ENCODE assay signal across 17 cellular contexts in the genomic region with DNA sequence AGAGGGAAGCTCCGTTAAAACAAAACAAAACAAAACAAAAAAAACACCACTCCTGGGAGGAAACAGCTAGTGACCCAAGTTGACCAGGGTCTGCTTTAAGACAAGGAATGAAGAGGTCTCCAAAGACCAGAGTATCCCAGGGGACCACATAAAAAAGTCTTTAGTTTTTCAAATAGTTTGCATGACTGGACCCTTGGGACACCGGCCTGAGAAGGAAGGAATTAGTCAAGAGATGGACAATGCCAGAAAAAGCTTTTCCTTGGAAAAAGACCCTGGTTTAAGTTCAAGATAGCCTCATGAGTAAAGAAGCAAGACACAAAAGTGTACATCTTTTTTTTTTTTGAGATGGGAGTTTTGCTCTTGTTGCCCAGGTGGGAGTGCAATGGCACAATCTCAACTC. TPM values are rescaled to one million over a fixed set of nuclear protein-coding genes. Genes with fewer than 3 reads are reported as not detected.
A peak's percentile ranks its signal among the peaks of the same experiment; 100 is the strongest.
DNase-seq lines count a peak whose midpoint lies in the region; ATAC-seq and TF ChIP-seq lines count a peak whose summit lies in the region.
"Had no signal": no experiment of that assay in that cellular context is flagged by ENCODE, and none has a peak within 500 bp of the region (broad histone marks: within the 10 kb centered on the region; RNA-seq: fewer than 3 reads in every experiment).

No MANE protein-coding gene starts in this region.

- peak overlapping the region; percentile 23 for H3K4me2 ChIP-seq in osteoblast (ENCODE audit: insufficient read depth, low read length)
- H3K4me2 ChIP-seq: GM23338 had no signal

- CTCF ChIA-PET in activated CD4-positive, alpha-beta T cell treated with anti-CD3 and anti-CD28 coated beads, Interleukin-2, amount 10 ng/mL, durations not matched to agents 7 days and 5 days (lab: Charles Lee) = interaction anchor here (0.6 kb wide), 1 partner anchor 30 kb away, joined by 3 read pairs; no protein-coding TSS in a partner anchor

- peak overlapping the region; percentile 61 for H3K27ac Mint-ChIP-seq in activated CD4-positive, alpha-beta T cell treated with anti-CD3 and anti-CD28 coated beads, Interleukin-2, amount 10 ng/mL, durations not matched to agents 7 days and 5 days
- H3K27ac Mint-ChIP-seq: B cell; CD4-positive, CD25-positive, alpha-beta regulatory T cell; CD8-positive, alpha-beta T cell; GM23338 had no signal

- no peaks in the 10 kb centered on the region for H3K27me3 ChIP-seq in osteoblast (ENCODE audit: insufficient read depth, low read length)
- no peaks in the 10 kb centered on the region for H3K27me3 ChIP-seq in thoracic aorta (replicated peaks; ENCODE audit: insufficient read depth)

- POLR2A ChIA-PET in activated CD4-positive, alpha-beta T cell treated with anti-CD3 and anti-CD28 coated beads, Interleukin-2, amount 10 ng/mL, durations not matched to agents 7 days and 5 days (lab: Charles Lee) = no interaction called here

- no peak for ATAC-seq in thoracic aorta (ENCODE audit: insufficient number of reproducible peaks, low FRiP score, low read depth)
- ATAC-seq in activated T-cell treated with anti-CD3 and anti-CD28 coated beads, Interleukin-2, amount 50 U/mL, for 4 hours = no peak
- ATAC-seq: CD8-positive, alpha-beta T cell; GM23338 had no signal

- H3K4me3 Mint-ChIP-seq in activated CD4-positive, alpha-beta T cell treated with anti-CD3 and anti-CD28 coated beads, Interleukin-2, amount 10 ng/mL, durations not matched to agents 7 days and 5 days = no peak overlapping the region
- H3K4me3 Mint-ChIP-seq in activated T-cell treated with anti-CD3 and anti-CD28 coated beads, Interleukin-2, amount 50 U/mL, for 4 hours = no peak overlapping the region
- H3K4me3 Mint-ChIP-seq: B cell; CD4-positive, CD25-positive, alpha-beta regulatory T cell; CD8-positive, alpha-beta T cell; GM23338 had no signal

- intact Hi-C loops in posterior cingulate gyrus (cut with DNase I) = no loop called here

- no peak overlapping the region for H2AFZ ChIP-seq in osteoblast (ENCODE audit: low read length)
- H2AFZ ChIP-seq: GM23338 had no signal

- H3K4me3 ChIP-seq in osteoblast (ENCODE audit: insufficient read depth, low read length) = no peak overlapping the region
- H3K4me3 ChIP-seq in thoracic aorta = peak overlapping the region; percentile 1
- H3K4me3 ChIP-seq: GM23338, HAP-1 had no signal

- peaks cover 8% of the 10 kb centered on the region for H3K9me3 Mint-ChIP-seq in activated CD4-positive, alpha-beta T cell treated with anti-CD3 and anti-CD28 coated beads, Interleukin-2, amount 10 ng/mL, durations not matched to agents 7 days and 5 days
- peaks cover 3% of the 10 kb centered on the region for H3K9me3 Mint-ChIP-seq in activated T-cell treated with anti-CD3 and anti-CD28 coated beads, Interleukin-2, amount 50 U/mL, for 4 hours
- H3K9me3 Mint-ChIP-seq: GM23338 had no signal

- H3K36me3 Mint-ChIP-seq in activated CD4-positive, alpha-beta T cell treated with anti-CD3 and anti-CD28 coated beads, Interleukin-2, amount 10 ng/mL, durations not matched to agents 7 days and 5 days (ENCODE audit: low read depth) = no peaks in the 10 kb centered on the region
- no peaks in the 10 kb centered on the region for H3K36me3 Mint-ChIP-seq in activated T-cell treated with anti-CD3 and anti-CD28 coated beads, Interleukin-2, amount 50 U/mL, for 4 hours (ENCODE audit: insufficient read depth)
- H3K36me3 Mint-ChIP-seq: CD4-positive, CD25-positive, alpha-beta regulatory T cell; CD8-positive, alpha-beta T cell had no signal

- H3K9me3 ChIP-seq in osteoblast (ENCODE audit: low read depth, low read length) (peaks cover 13% of the 10 kb centered on the region), thoracic aorta (peaks cover 5% of the 10 kb centered on the region)
- H3K9me3 ChIP-seq: HAP-1 had no signal

- DNase-seq in activated CD4-positive, alpha-beta T cell treated with anti-CD3 and anti-CD28 coated beads, Interleukin-2, amount 10 ng/mL, durations not matched to agents 7 days and 5 days = no peak
- no peak for DNase-seq in activated CD4-positive, alpha-beta T cell treated with anti-CD3 and anti-CD28 coated beads, Interleukin-2, amount 50 U/mL, for 1 hour
- no peak for DNase-seq in osteoblast (ENCODE audit: insufficient read length, low spot score, missing footprints)
- no peak for DNase-seq in thoracic aorta (ENCODE audit: low spot score)
- DNase-seq in posterior cingulate gyrus = no peak
- DNase-seq in activated T-cell treated with anti-CD3 and anti-CD28 coated beads, Interleukin-2, amount 50 U/mL, for 4 hours = no peak
- DNase-seq: Caco-2; CD4-positive, CD25-positive, alpha-beta regulatory T cell; CD8-positive, alpha-beta T cell; DMS153; DND-41 had no signal

- no peak overlapping the region for H3K27ac ChIP-seq in osteoblast (ENCODE audit: low read depth, low read length)
- H3K27ac ChIP-seq in thoracic aorta = no peak overlapping the region
- H3K27ac ChIP-seq: 22Rv1, C4-2B had no signal

- no peak for TF ChIP-seq CTCF in osteoblast (IDR thresholded peaks at IDR 0.05; ENCODE audit: extremely low read depth, low read depth, low read length)
- no peak for TF ChIP-seq CTCF in thoracic aorta (IDR thresholded peaks at IDR 0.05)

- H3K4me1 Mint-ChIP-seq in activated CD4-positive, alpha-beta T cell treated with anti-CD3 and anti-CD28 coated beads, Interleukin-2, amount 10 ng/mL, durations not matched to agents 7 days and 5 days = no peaks in the 10 kb centered on the region
- no peaks in the 10 kb centered on the region for H3K4me1 Mint-ChIP-seq in activated T-cell treated with anti-CD3 and anti-CD28 coated beads, Interleukin-2, amount 50 U/mL, for 4 hours (ENCODE audit: low read depth)
- H3K4me1 Mint-ChIP-seq: B cell had no signal

- H3K36me3 ChIP-seq in osteoblast (ENCODE audit: insufficient read depth, low read length) (no peaks in the 10 kb centered on the region), thoracic aorta (no peaks in the 10 kb centered on the region)
- H3K36me3 ChIP-seq: HAP-1 had no signal

- H4K20me1 ChIP-seq in osteoblast (ENCODE audit: insufficient read depth, low read length) = no peaks in the 10 kb centered on the region

- peaks cover 26% of the 10 kb centered on the region for H3K27me3 Mint-ChIP-seq in activated CD4-positive, alpha-beta T cell treated with anti-CD3 and anti-CD28 coated beads, Interleukin-2, amount 10 ng/mL, durations not matched to agents 7 days and 5 days
- peaks cover 29% of the 10 kb centered on the region for H3K27me3 Mint-ChIP-seq in activated T-cell treated with anti-CD3 and anti-CD28 coated beads, Interleukin-2, amount 50 U/mL, for 4 hours (ENCODE audit: low read depth)

- no peaks in the 10 kb centered on the region for H3K79me2 ChIP-seq in osteoblast (ENCODE audit: insufficient read depth, low read length)

- peaks cover 4% of the 10 kb centered on the region for H3K4me1 ChIP-seq in osteoblast (ENCODE audit: insufficient read depth, low read length)
- H3K4me1 ChIP-seq in thoracic aorta (ENCODE audit: control insufficient read depth in 1 of 2, low read depth in 2 of 2) = peaks cover 11 to 27% of the 10 kb centered on the region in 2 donors
- H3K4me1 ChIP-seq: Caco-2, HAP-1 had no signal

RNA-seq across cellular contexts. Expression of a gene that starts 12.5 kb away (rescaled TPM):
- under 1 TPM; 0.06 to 0.07 TPM for total RNA-seq in activated CD4-positive, alpha-beta T cell treated with anti-CD3 and anti-CD28 coated beads, Interleukin-2, amount 10 ng/mL, durations not matched to agents 7 days and 5 days
- total RNA-seq in osteoblast = 0.72 and 1.2 TPM in 2 replicates
- total RNA-seq in thoracic aorta = 1 to 10 TPM; 4.4 to 4.9 TPM
- total RNA-seq in activated T-cell treated with anti-CD3 and anti-CD28 coated beads, Interleukin-2, amount 50 U/mL, for 4 hours = under 1 TPM; 0.05 to 0.11 (median 0.08) TPM
- total RNA-seq: CD4-positive, CD25-positive, alpha-beta regulatory T cell; CD8-positive, alpha-beta T cell; H4 had no signal

RNA-seq across cellular contexts. Expression of a gene that starts 36.8 kb away (rescaled TPM):
- not detected for total RNA-seq in activated CD4-positive, alpha-beta T cell treated with anti-CD3 and anti-CD28 coated beads, Interleukin-2, amount 10 ng/mL, durations not matched to agents 7 days and 5 days
- 2.1 and 2.2 TPM in 2 replicates for total RNA-seq in osteoblast
- 10 to 100 TPM in 1 of 2 donors, 1 to 10 TPM in 1; 5.1 to 14.6 TPM for total RNA-seq in thoracic aorta
- total RNA-seq in activated T-cell treated with anti-CD3 and anti-CD28 coated beads, Interleukin-2, amount 50 U/mL, for 4 hours = under 1 TPM in 1 of 3 donors, not detected in 2; 0.41 TPM
- total RNA-seq: B cell; Caco-2; CD4-positive, CD25-positive, alpha-beta regulatory T cell; CD8-positive, alpha-beta T cell; H4 had no signal
